In the genomic region with DNA sequence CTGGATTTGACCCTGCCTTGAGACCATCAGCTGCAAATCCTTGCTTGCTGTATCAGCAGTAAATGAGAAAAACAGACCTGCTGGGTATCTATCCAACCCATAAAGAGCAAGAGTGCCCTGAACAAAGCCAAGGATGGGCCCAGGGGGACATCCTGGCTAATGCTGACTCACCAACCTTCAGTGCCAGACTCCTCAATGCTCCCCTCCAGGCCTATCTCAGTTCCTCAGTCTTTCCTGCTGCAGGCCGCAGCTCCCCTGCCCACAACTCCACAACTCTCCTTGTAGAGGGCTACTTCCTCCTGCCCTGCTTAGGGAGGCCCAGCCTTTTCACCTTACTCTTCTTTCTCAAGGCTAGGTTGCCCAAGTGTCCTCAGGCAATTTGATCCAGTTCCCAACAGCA, we compare ENCODE assay signal across 12 cellular contexts. TPM values are rescaled to one million over a fixed set of nuclear protein-coding genes. Genes with fewer than 3 reads are reported as not detected.
DNase-seq lines count a peak whose midpoint lies in the region; ATAC-seq, FAIRE-seq and TF ChIP-seq lines count a peak whose summit lies in the region.
"Had no signal": no experiment of that assay in that cellular context is flagged by ENCODE, and none has a peak within 500 bp of the region (broad histone marks: within the 10 kb centered on the region; RNA-seq: fewer than 3 reads in every experiment).

No MANE protein-coding gene starts in this region.

- 100% methylated on average over 1 of the region's 1 CpG for WGBS in A549 (ENCODE audit: missing lambda C conversion rate)

- H3K36me3 Mint-ChIP-seq in WTC11 (peaks cover 22% of the 10 kb centered on the region), immature natural killer cell (peaks cover 0 to 14% (median 0%) of the 10 kb centered on the region in 3 donors)

- CTCF ChIA-PET in A549 (lab: Yijun Ruan, JAX) (interaction anchor here (0.6 to 14.0 kb wide), 11 partner anchors 8 to 262 kb away, joined by 3 to 354 read pairs (median 5); no protein-coding TSS in a partner anchor), WTC11 (lab: Charles Lee) (interaction anchor here (0.9 to 3.4 kb wide), 4 partner anchors 9 to 138 kb away, joined by 3 to 18 read pairs (median 7); no protein-coding TSS in a partner anchor)

- TF ChIP-seq RAD21 in A549 (conservative IDR thresholded peaks at IDR 0.05 in 1 of 2, IDR thresholded peaks at IDR 0.05 in 1 of 2), result no peak

- no peak overlapping the region for H3K4me3 Mint-ChIP-seq in WTC11
- peak overlapping the region in 1 of 5 donors; percentile 12 for H3K4me3 Mint-ChIP-seq in immature natural killer cell

- H3K27ac Mint-ChIP-seq in WTC11, result peak overlapping the region; percentile 9; the same call in 1 of the 2 replicates
- H3K27ac Mint-ChIP-seq in immature natural killer cell, result peak overlapping the region; percentile 43 to 96 (median 77)

- H3K27me3 Mint-ChIP-seq in WTC11 (ENCODE audit: low read depth) (no peaks in the 10 kb centered on the region), immature natural killer cell (ENCODE audit: low read depth in 3 of 3) (peaks cover 4 to 21% (median 12%) of the 10 kb centered on the region in 3 donors)

- DNase-seq in A549 (ENCODE audit: low read depth in 1 of 2, low spot score in 1 of 2) (no peak), HL-60 (ENCODE audit: low read depth in 1 of 2, low spot score in 1 of 2) (peak; percentile 93 to 94), WTC11 (ENCODE audit: low spot score) (no peak), immature natural killer cell (no peak), retina (no peak), NCI-H146 treated with DMSO at 0.1 percent for 48 hours (lab: John Stamatoyannopoulos, UW; ENCODE audit: unreplicated experiment) (no peak)
- no peak for DNase-seq in activated CD4-positive, CD25-positive, alpha-beta regulatory T cell treated with anti-CD3 and anti-CD28 coated beads, Interleukin-2, amount 50 U/mL, for 72 hours
- DNase-seq: C1 segment of cervical spinal cord had no signal

- H3K27me3 ChIP-seq in HL-60 (ENCODE audit: insufficient read depth, poor library complexity, severe bottlenecking), result no peaks in the 10 kb centered on the region

- TF ChIP-seq CTCF in A549 (IDR thresholded peaks at IDR 0.05), result no peak
- no peak for TF ChIP-seq CTCF in HL-60 (IDR thresholded peaks at IDR 0.05; ENCODE audit: insufficient read depth, low read length)
- no peak for TF ChIP-seq CTCF in WTC11 (IDR thresholded peaks at IDR 0.05)

- peaks cover 14% of the 10 kb centered on the region for H3K4me1 ChIP-seq in A549

- H3K9me3 ChIP-seq in A549, result no peaks in the 10 kb centered on the region

- no peak for TF ChIP-seq POLR2A in A549 (IDR thresholded peaks at IDR 0.05; ENCODE audit: low read length)

- H3K27ac ChIP-seq in A549 (no peak overlapping the region), HL-60 (replicated peaks) (peak overlapping the region; percentile 100)

- no peaks in the 10 kb centered on the region for H3K9me3 Mint-ChIP-seq in WTC11
- H3K9me3 Mint-ChIP-seq in immature natural killer cell, result no peaks in the 10 kb centered on the region

- ATAC-seq in A549 (no peak), WTC11 (no peak), HG02870 (IDR thresholded peaks at IDR 0.05; ENCODE audit: unreplicated experiment) (no peak)

- POLR2A ChIA-PET in A549 (lab: Yijun Ruan, JAX), result interaction anchor here (0.5 to 3.3 kb wide), 2 partner anchors 12 to 40 kb away, joined by 3 to 20 read pairs; partner anchors contain the start of gene ANAPC15
- POLR2A ChIA-PET in WTC11 (lab: Charles Lee), result no interaction called here

- H3K4me2 ChIP-seq in A549, result peak overlapping the region; percentile 0; the same call in 1 of the 3 replicates

- H3K4me1 Mint-ChIP-seq in WTC11 (peaks cover 27% of the 10 kb centered on the region), immature natural killer cell (peaks cover 42 to 47% of the 10 kb centered on the region in 2 donors)

- no peak for FAIRE-seq in A549 (lab: Jason Lieb, UNC)

- no peak overlapping the region for H3K4me3 ChIP-seq in A549
- H3K4me3 ChIP-seq in HL-60 (replicated peaks; ENCODE audit: insufficient read depth, low read length), result no peak overlapping the region

- TF ChIP-seq EP300 in A549 (IDR thresholded peaks at IDR 0.05), result no peak

TF ChIP-seq in A549, 52 proteins besides CTCF, POLR2A, EP300 and RAD21:
- TF ChIP-seq, protein P1, sequence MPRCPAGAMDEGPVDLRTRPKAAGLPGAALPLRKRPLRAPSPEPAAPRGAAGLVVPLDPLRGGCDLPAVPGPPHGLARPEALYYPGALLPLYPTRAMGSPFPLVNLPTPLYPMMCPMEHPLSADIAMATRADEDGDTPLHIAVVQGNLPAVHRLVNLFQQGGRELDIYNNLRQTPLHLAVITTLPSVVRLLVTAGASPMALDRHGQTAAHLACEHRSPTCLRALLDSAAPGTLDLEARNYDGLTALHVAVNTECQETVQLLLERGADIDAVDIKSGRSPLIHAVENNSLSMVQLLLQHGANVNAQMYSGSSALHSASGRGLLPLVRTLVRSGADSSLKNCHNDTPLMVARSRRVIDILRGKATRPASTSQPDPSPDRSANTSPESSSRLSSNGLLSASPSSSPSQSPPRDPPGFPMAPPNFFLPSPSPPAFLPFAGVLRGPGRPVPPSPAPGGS (IDR thresholded peaks at IDR 0.05), result no peak
- TF ChIP-seq MAFK (IDR thresholded peaks at IDR 0.05; ENCODE audit: partially characterized antibody), result peak; percentile 21

TF ChIP-seq in WTC11, 78 proteins besides CTCF, POLR2A, EP300 and RAD21 (continues in another document):
- no peak for TF ChIP-seq E2F4 (CRISPR knock-in tag; IDR thresholded peaks at IDR 0.05; ENCODE audit: borderline replicate concordance, low read depth)

RNA-seq across cellular contexts. Expression of gene LAMTOR1, which starts 2.6 kb away (rescaled TPM):
- 66.1 and 85.8 TPM in 2 replicates for polyA plus RNA-seq in A549 (2011; rRNA removed)
- polyA plus RNA-seq in A549 (2012; cell fraction: cytosol; rRNA removed), result 149 and 169 TPM in 2 replicates
- 92.6 and 120 TPM in 2 replicates for polyA plus RNA-seq in A549 (2012; cell fraction: nucleus; rRNA removed)
- polyA plus RNA-seq in A549 (2017; fragmentation: RNase III; extraction: RNeasy Plus Mini Kit Qiagen cat#74134 plus additional on column Dnase treatment), result 109 to 119 TPM (median 114 TPM) in 3 replicates
- 110 and 172 TPM in 2 replicates for polyA minus RNA-seq in A549 (2011; rRNA and poly(A)+ RNA removed)
- 79.4 to 84.3 TPM (median 80.4 TPM) in 3 replicates for total RNA-seq in WTC11 (2021)
- 100 to 1,000 TPM; 110 to 181 (median 138) TPM for polyA plus RNA-seq in immature natural killer cell

RNA-seq across cellular contexts. Expression of gene TOMT, which starts 5.3 kb away (rescaled TPM):
- not detected in 2 replicates for polyA plus RNA-seq in A549 (2011; rRNA removed)
- 0.06 and 0.09 TPM in 2 replicates for polyA plus RNA-seq in A549 (2012; cell fraction: cytosol; rRNA removed)
- 1.8 and 1.9 TPM in 2 replicates for polyA plus RNA-seq in A549 (2012; cell fraction: nucleus; rRNA removed)
- polyA plus RNA-seq in A549 (2017; fragmentation: RNase III; extraction: RNeasy Plus Mini Kit Qiagen cat#74134 plus additional on column Dnase treatment), result not detected in 3 replicates
- not detected in 2 replicates for polyA minus RNA-seq in A549 (2011; rRNA and poly(A)+ RNA removed)
- not detected in 3 replicates for total RNA-seq in WTC11 (2021)
- polyA plus RNA-seq in immature natural killer cell, result not detected
- total RNA-seq: activated CD8-positive, alpha-beta memory T cell treated with anti-CD3 and anti-CD28 coated beads for 36 hours; dermis microvascular lymphatic vessel endothelial cell; H4 had no signal

RNA-seq across cellular contexts. Expression of gene ANAPC15, which starts 12.0 kb away (rescaled TPM):
- 48.5 and 88.2 TPM in 2 replicates for polyA plus RNA-seq in A549 (2011; rRNA removed)
- polyA plus RNA-seq in A549 (2012; cell fraction: cytosol; rRNA removed), result 92.8 and 123 TPM in 2 replicates
- polyA plus RNA-seq in A549 (2012; cell fraction: nucleus; rRNA removed), result 38.6 and 44.0 TPM in 2 replicates
- polyA plus RNA-seq in A549 (2017; fragmentation: RNase III; extraction: RNeasy Plus Mini Kit Qiagen cat#74134 plus additional on column Dnase treatment), result 96.2 to 103 TPM (median 97.5 TPM) in 3 replicates
- polyA minus RNA-seq in A549 (2011; rRNA and poly(A)+ RNA removed), result 43.8 and 49.8 TPM in 2 replicates
- total RNA-seq in WTC11 (2021), result 60.2 to 75.4 TPM (median 66.1 TPM) in 3 replicates
- polyA plus RNA-seq in immature natural killer cell, result 10 to 100 TPM; 70.9 to 76.7 (median 75.2) TPM

RNA-seq across cellular contexts. Expression of gene LRRC51, which starts 19.8 kb away (rescaled TPM):
- polyA plus RNA-seq in A549 (2011; rRNA removed) (14.3 and 16.3 TPM in 2 replicates), A549 (2017; fragmentation: RNase III; extraction: RNeasy Plus Mini Kit Qiagen cat#74134 plus additional on column Dnase treatment) (8.2 to 10.1 TPM (median 9.1 TPM) in 3 replicates), immature natural killer cell (1 to 10 TPM in 2 of 3 donors, not detected in 1; 3.4 to 4.7 TPM)
- polyA plus RNA-seq in A549 (2012; cell fraction: cytosol; rRNA removed), result 12.3 and 13.1 TPM in 2 replicates
- polyA plus RNA-seq in A549 (2012; cell fraction: nucleus; rRNA removed), result 4.8 and 6.5 TPM in 2 replicates
- 12.8 and 20.3 TPM in 2 replicates for polyA minus RNA-seq in A549 (2011; rRNA and poly(A)+ RNA removed)
- 5.3 to 5.6 TPM (median 5.3 TPM) in 3 replicates for total RNA-seq in WTC11 (2021)

RNA-seq across cellular contexts. Expression of gene NUMA1, which starts 20.1 kb away (rescaled TPM):
- polyA plus RNA-seq in A549 (2011; rRNA removed) (51.5 and 64.6 TPM in 2 replicates), A549 (2017; fragmentation: RNase III; extraction: RNeasy Plus Mini Kit Qiagen cat#74134 plus additional on column Dnase treatment) (56.3 to 65.8 TPM (median 64.5 TPM) in 3 replicates), immature natural killer cell (10 to 100 TPM in 2 of 3 donors, 1 to 10 TPM in 1; 2.7 to 92.5 (median 10.5) TPM)
- polyA plus RNA-seq in A549 (2012; cell fraction: cytosol; rRNA removed), result 50.6 and 60.4 TPM in 2 replicates
- polyA plus RNA-seq in A549 (2012; cell fraction: nucleus; rRNA removed), result 179 and 261 TPM in 2 replicates
- polyA minus RNA-seq in A549 (2011; rRNA and poly(A)+ RNA removed), result 177 and 183 TPM in 2 replicates
- 117 to 147 TPM (median 118 TPM) in 3 replicates for total RNA-seq in WTC11 (2021)

Comparison
In these comparisons a context has a peak if more than half of its experiments do, and no peak if none do; other contexts are left out.
1. DNase-seq: peak in HL-60 (2 of 2); none in A549 (0 of 2), WTC11 (single experiment), immature natural killer cell (0 of 3), activated CD4-positive, CD25-positive, alpha-beta regulatory T cell treated with anti-CD3 and anti-CD28 coated beads, Interleukin-2, amount 50 U/mL, for 72 hours (single experiment), retina (single experiment) and NCI-H146 treated with DMSO at 0.1 percent for 48 hours (single experiment).